ENCODE assay signal across 30 cellular contexts in the genomic region with DNA sequence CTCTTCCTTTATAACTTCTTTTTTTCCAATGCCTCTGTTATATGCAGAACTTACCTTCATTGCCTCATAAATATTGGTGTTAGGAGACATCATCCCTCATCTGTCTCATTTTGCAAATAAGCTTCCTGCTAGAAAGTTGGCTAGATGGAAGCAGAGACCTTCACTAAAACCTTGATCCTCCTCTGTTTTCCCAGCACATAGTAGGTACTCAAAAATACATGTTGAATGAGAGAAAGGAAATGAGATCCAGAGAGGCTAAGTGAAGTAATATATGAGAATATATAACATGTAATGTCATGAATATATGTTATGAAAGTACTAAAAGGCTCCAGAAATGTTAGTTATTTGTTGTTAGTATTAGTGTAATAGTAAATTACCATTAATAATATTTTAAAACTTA.
DNase-seq lines count a peak whose midpoint lies in the region; ATAC-seq, FAIRE-seq and TF ChIP-seq lines count a peak whose summit lies in the region.
"Had no signal": no experiment of that assay in that cellular context is flagged by ENCODE, and none has a peak within 500 bp of the region (broad histone marks: within the 10 kb centered on the region; RNA-seq: fewer than 3 reads in every experiment).

No MANE protein-coding gene starts in this region.

- H3K27me3 ChIP-seq in HepG2 (ENCODE audit: control insufficient read depth in 1 of 2, insufficient read depth in 2 of 2, low read length in 2 of 2) (no peaks in the 10 kb centered on the region), right lobe of liver (no peaks in the 10 kb centered on the region), K562 (ENCODE audit: control insufficient read depth in 2 of 2, insufficient read depth in 2 of 2, low read length in 2 of 2) (no peaks in the 10 kb centered on the region)
- H3K27me3 ChIP-seq: BE2C; BLaER1; BLaER1 treated with 17β-estradiol and CSF1 and Interleukin-3, amounts not matched to agents 10 nM and 100 nM had no signal

- H3K4me2 ChIP-seq in HepG2 (ENCODE audit: low read depth, low read length) (no peak overlapping the region), K562 (ENCODE audit: insufficient read depth, low read length) (no peak overlapping the region)
- H3K4me2 ChIP-seq: A549; BLaER1; BLaER1 treated with 17β-estradiol and CSF1 and Interleukin-3, amounts not matched to agents 10 nM and 100 nM had no signal

- no TSS peak for BruUV-seq in HepG2 (replicated peaks; lab: Mats Ljungman, UMichigan)
- no TSS peak for BruUV-seq in K562 (replicated peaks; lab: Mats Ljungman, UMichigan)

- no peak for TF ChIP-seq RAD21 in HepG2 (CRISPR knock-in tag; IDR thresholded peaks at IDR 0.05)
- no peak for TF ChIP-seq RAD21 in K562 (CRISPR knock-in tag; conservative IDR thresholded peaks at IDR 0.05 in 1 of 2, IDR thresholded peaks at IDR 0.05 in 1 of 2)

- H3K36me3 ChIP-seq in HepG2 (replicated peaks in 1 of 2; ENCODE audit: control insufficient read depth in 1 of 2, insufficient read depth in 2 of 2, low read length in 2 of 2) (no peaks in the 10 kb centered on the region; a peak in 1 of 5 replicates), right lobe of liver (no peaks in the 10 kb centered on the region), K562 (ENCODE audit: control insufficient read depth, insufficient read depth, low read length) (no peaks in the 10 kb centered on the region)
- H3K36me3 ChIP-seq: BE2C, BLaER1 had no signal

- DNase-seq in HepG2 (ENCODE audit: low spot score) (no peak), right lobe of liver (no peak), K562 (ENCODE audit: extremely low read depth in 1 of 4, low spot score in 3 of 4) (no peak)
- DNase-seq: 8988T; ACHN; AML-193; BE2C; C1 segment of cervical spinal cord; Caco-2; Calu3; CD4-positive, alpha-beta memory T cell; CD4-positive, alpha-beta T cell; CD4-positive, CD25-positive, alpha-beta regulatory T cell; CD8-positive, alpha-beta memory T cell; CD8-positive, alpha-beta T cell; COR-L47; DMS 273 treated with DMSO at 0.1 percent for 48 hours; DMS153; DMS79; DMS79 treated with DMSO at 0.1 percent for 48 hours; DND-41; EL had no signal

- H3K4me3 ChIP-seq in HepG2 (replicated peaks in 1 of 3; ENCODE audit: insufficient read depth in 1 of 3, low read depth in 2 of 3, low read length in 3 of 3): no peak overlapping the region
- no peak overlapping the region for H3K4me3 ChIP-seq in right lobe of liver
- H3K4me3 ChIP-seq in K562: no peak overlapping the region
- H3K4me3 ChIP-seq: A549; BLaER1; BLaER1 treated with 17β-estradiol and CSF1 and Interleukin-3, amounts not matched to agents 10 nM and 100 nM had no signal

- TF ChIP-seq EP300 in HepG2 (IDR thresholded peaks at IDR 0.05; ENCODE audit: low read depth in 2 of 2, low read length in 2 of 2) (no peak), HepG2 (CRISPR knock-in tag; IDR thresholded peaks at IDR 0.05; ENCODE audit: borderline replicate concordance) (no peak), K562 (IDR thresholded peaks at IDR 0.05; ENCODE audit: low read length) (no peak)

- TF ChIP-seq POLR2A in HepG2 (IDR thresholded peaks at IDR 0.05; ENCODE audit: insufficient read depth in 1 of 2, low read depth in 2 of 2, low read length in 2 of 2): no peak
- no peak for TF ChIP-seq POLR2A in right lobe of liver (IDR thresholded peaks at IDR 0.05)
- TF ChIP-seq POLR2A in K562 (conservative IDR thresholded peaks at IDR 0.05): no peak

- no peak overlapping the region for H2AFZ ChIP-seq in HepG2 (ENCODE audit: low read length)
- no peak overlapping the region for H2AFZ ChIP-seq in K562 (ENCODE audit: low read depth, low read length)

- intact Hi-C loops in HepG2 (cut with micrococcal nuclease; ENCODE audit: unreplicated experiment) (no loop called here), right lobe of liver (cut with DNase I) (no loop called here), K562 (cut with micrococcal nuclease) (no loop called here)

- no peak for ATAC-seq in HepG2
- no peak for ATAC-seq in right lobe of liver
- ATAC-seq in K562: no peak
- ATAC-seq in GM21737 (IDR thresholded peaks at IDR 0.05; ENCODE audit: unreplicated experiment): no peak
- ATAC-seq: A549; CD8-positive, alpha-beta T cell had no signal

- no peaks in the 10 kb centered on the region for H3K9me3 ChIP-seq in HepG2 (ENCODE audit: low read length)
- H3K9me3 ChIP-seq in right lobe of liver: no peaks in the 10 kb centered on the region
- H3K9me3 ChIP-seq in K562 (replicated peaks; ENCODE audit: control insufficient read depth, insufficient read depth, low read depth, low read length): no peaks in the 10 kb centered on the region
- H3K9me3 ChIP-seq: A549; BE2C; BLaER1; BLaER1 treated with 17β-estradiol and CSF1 and Interleukin-3, amounts not matched to agents 10 nM and 100 nM; Caco-2 had no signal

- in situ Hi-C loops in HepG2 (cut with HindIII; ENCODE audit: extremely low pct_ligation_motif_present, low pct_unique_long_range_greater_than_20kb): no loop called here
- in situ Hi-C loops in K562 (cut with MboI): no loop called here

- H3K27ac ChIP-seq in HepG2 (ENCODE audit: extremely low read length, insufficient read depth, low read length) (no peak overlapping the region), right lobe of liver (no peak overlapping the region), K562 (ENCODE audit: extremely low read depth, low read depth, low read length) (no peak overlapping the region)
- H3K27ac ChIP-seq: 22Rv1; A549; BLaER1; BLaER1 treated with 17β-estradiol and CSF1 and Interleukin-3, amounts not matched to agents 10 nM and 100 nM; C4-2B had no signal

- CTCF ChIA-PET in HepG2 (lab: Yijun Ruan, JAX; ENCODE audit: low intra/inter-chr PET ratio, low total read pairs): no interaction called here
- CTCF ChIA-PET in K562 (lab: Yijun Ruan, JAX; ENCODE audit: low intra/inter-chr PET ratio): no interaction called here

- TF ChIP-seq CTCF in HepG2 (CRISPR knock-in tag; IDR thresholded peaks at IDR 0.05) (no peak), right lobe of liver (IDR thresholded peaks at IDR 0.05) (no peak), K562 (IDR thresholded peaks at IDR 0.05 in 2 of 3, conservative IDR thresholded peaks at IDR 0.05 in 1 of 3; ENCODE audit: insufficient read depth in 2 of 3, low read depth in 1 of 3, low read length in 3 of 3) (no peak)

- H4K20me1 ChIP-seq in HepG2 (ENCODE audit: insufficient read depth, low read length) (no peaks in the 10 kb centered on the region), K562 (replicated peaks; ENCODE audit: control insufficient read depth, insufficient read depth, low read length) (no peaks in the 10 kb centered on the region)
- H4K20me1 ChIP-seq: BLaER1 had no signal

- no peak for FAIRE-seq in HepG2 (lab: Jason Lieb, UNC)
- FAIRE-seq in K562 (lab: Jason Lieb, UNC): no peak
- FAIRE-seq: A204.1, A549, D721Med had no signal

- POLR2A ChIA-PET in HepG2 (lab: Yijun Ruan, JAX): no interaction called here
- POLR2A ChIA-PET in K562 (lab: Yijun Ruan, JAX): no interaction called here

- no peaks in the 10 kb centered on the region for H3K9me1 ChIP-seq in K562 (ENCODE audit: control insufficient read depth, insufficient read depth, low read length)

- H3K4me1 ChIP-seq in HepG2 (ENCODE audit: insufficient read depth, low read length) (peaks cover 8% of the 10 kb centered on the region), right lobe of liver (peaks cover 0 to 3% (median 0%) of the 10 kb centered on the region in 4 donors), K562 (replicated peaks in 1 of 2; ENCODE audit: control insufficient read depth in 2 of 2, insufficient read depth in 2 of 2, low read length in 2 of 2) (no peaks in the 10 kb centered on the region)
- H3K4me1 ChIP-seq: A549, BE2C had no signal

- H3K79me2 ChIP-seq in HepG2 (ENCODE audit: insufficient read depth, low read length) (no peaks in the 10 kb centered on the region), K562 (ENCODE audit: control insufficient read depth, insufficient read depth, low read length) (no peaks in the 10 kb centered on the region)

- H3K9ac ChIP-seq in HepG2 (ENCODE audit: insufficient read depth, low read depth, low read length) (no peak overlapping the region), K562 (ENCODE audit: insufficient read depth in 1 of 2, low read depth in 2 of 2, low read length in 2 of 2) (no peak overlapping the region)
- H3K9ac ChIP-seq: BLaER1; BLaER1 treated with 17β-estradiol and CSF1 and Interleukin-3, amounts not matched to agents 10 nM and 100 nM had no signal

TF ChIP-seq in HepG2, 621 proteins besides CTCF, POLR2A, EP300 and RAD21:
- no peak for TF ChIP-seq KLF6 (CRISPR knock-in tag; IDR thresholded peaks at IDR 0.05)
- peak; percentile 65 for TF ChIP-seq ZKSCAN1 (IDR thresholded peaks at IDR 0.05; ENCODE audit: low read length)

TF ChIP-seq in K562, 482 proteins besides CTCF, POLR2A, EP300 and RAD21:
- TF ChIP-seq TAF9B (IDR thresholded peaks at IDR 0.05; ENCODE audit: partially characterized antibody) (no peak), PTBP1 (IDR thresholded peaks at IDR 0.05; ENCODE audit: low read depth, low read length) (no peak), CBFB (CRISPR knock-in tag; IDR thresholded peaks at IDR 0.05) (no peak), ZKSCAN1 (IDR thresholded peaks at IDR 0.05; ENCODE audit: low read depth, low read length) (peak; percentile 70), ARID2 (IDR thresholded peaks at IDR 0.05) (no peak)
